9 cellular contexts compared by ENCODE assay signal in the genomic region with DNA sequence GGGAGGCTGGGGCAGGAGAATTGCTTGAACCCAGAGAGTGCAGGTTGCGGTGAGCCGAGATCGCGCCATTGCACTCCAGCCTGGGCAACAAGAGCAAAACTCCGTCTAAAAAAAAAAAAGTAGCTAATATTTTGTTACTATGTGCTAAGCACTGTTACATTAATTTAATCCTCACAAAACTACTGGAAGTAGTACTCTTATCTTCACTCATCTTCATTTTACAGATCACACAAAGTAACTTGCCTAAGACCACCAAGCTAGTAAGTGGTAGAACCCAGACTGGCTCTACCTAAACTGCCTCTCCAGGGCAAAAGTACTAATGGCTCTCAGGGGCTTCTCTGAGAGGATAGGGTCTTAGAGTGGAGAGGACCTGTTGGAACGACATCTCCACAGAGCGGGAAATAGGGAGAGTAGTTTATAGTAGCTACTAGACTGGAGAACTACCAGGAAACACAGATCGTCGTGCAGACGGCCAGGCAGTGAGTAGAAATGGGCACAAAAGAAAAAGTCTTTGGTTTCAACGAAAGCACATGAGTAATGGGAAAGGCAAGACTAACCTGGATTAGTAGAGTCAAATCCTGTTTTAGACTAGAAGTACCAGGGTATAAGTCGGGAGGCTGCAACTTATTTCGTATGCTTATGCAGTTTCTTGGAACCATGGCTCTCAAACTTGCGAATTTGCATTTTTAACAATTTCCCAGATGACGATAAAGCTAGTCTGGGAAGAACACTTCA. TPM values are rescaled to one million over a fixed set of nuclear protein-coding genes. Genes with fewer than 3 reads are reported as not detected.
A peak's percentile ranks its signal among the peaks of the same experiment; 100 is the strongest.
DNase-seq lines count a peak whose midpoint lies in the region; ATAC-seq, FAIRE-seq and TF ChIP-seq lines count a peak whose summit lies in the region.
"Had no signal": no experiment of that assay in that cellular context is flagged by ENCODE, and none has a peak within 500 bp of the region (broad histone marks: within the 10 kb centered on the region; RNA-seq: fewer than 3 reads in every experiment).

No MANE protein-coding gene starts in this region.

- H3K27ac ChIP-seq in Peyer's patch, result peak overlapping the region; percentile 92 to 100 (median 97)

- H3K4me3 ChIP-seq in Peyer's patch, result peak overlapping the region; percentile 66 to 88 (median 78)

- H3K27me3 ChIP-seq in Peyer's patch, result no peaks in the 10 kb centered on the region

- H3K36me3 ChIP-seq in ES-I3 (ENCODE audit: insufficient read depth, low read length) (no peaks in the 10 kb centered on the region), Peyer's patch (peaks cover 0 to 9% (median 0%) of the 10 kb centered on the region in 3 donors)

- TF ChIP-seq POLR2A in Peyer's patch (IDR thresholded peaks at IDR 0.05), result no peak

- DNase-seq in Peyer's patch, result no peak
- peak; percentile 12 for DNase-seq in retina
- DNase-seq in NCI-H774 (lab: John Stamatoyannopoulos, UW), result no peak
- no peak for DNase-seq in GM19239 (ENCODE audit: insufficient read length, low spot score)
- no peak for DNase-seq in dermis blood vessel endothelial cell

- H3K9me3 ChIP-seq in ES-I3 (ENCODE audit: control insufficient read depth, insufficient read depth, low read length), result no peaks in the 10 kb centered on the region
- H3K9me3 ChIP-seq in Peyer's patch, result no peaks in the 10 kb centered on the region

- no peaks in the 10 kb centered on the region for H3K4me1 ChIP-seq in ES-I3 (ENCODE audit: insufficient read depth, low read length)
- H3K4me1 ChIP-seq in Peyer's patch, result peaks cover 0 to 14% (median 6%) of the 10 kb centered on the region in 4 donors

- no peak for TF ChIP-seq CTCF in Peyer's patch (IDR thresholded peaks at IDR 0.05)

- ATAC-seq in esophagus mucosa, result peak; percentile 25
- ATAC-seq in HG03460 (IDR thresholded peaks at IDR 0.05; ENCODE audit: unreplicated experiment), result no peak

- H3K9ac ChIP-seq in ES-I3 (ENCODE audit: low read depth, low read length), result peak overlapping the region; percentile 98

- FAIRE-seq in GM19239 (lab: Jason Lieb, UNC), result no peak
- FAIRE-seq: colon had no signal

RNA-seq across cellular contexts. Expression of gene CLCC1, which starts 1.4 kb away (rescaled TPM):
- total RNA-seq in Peyer's patch (10 to 100 TPM; 14.4 to 56.1 (median 18.9) TPM), esophagus mucosa (10.3 TPM), dermis blood vessel endothelial cell (29.1 and 37.5 TPM in 2 replicates)
